16 cellular contexts compared by ENCODE assay signal in the genomic region with DNA sequence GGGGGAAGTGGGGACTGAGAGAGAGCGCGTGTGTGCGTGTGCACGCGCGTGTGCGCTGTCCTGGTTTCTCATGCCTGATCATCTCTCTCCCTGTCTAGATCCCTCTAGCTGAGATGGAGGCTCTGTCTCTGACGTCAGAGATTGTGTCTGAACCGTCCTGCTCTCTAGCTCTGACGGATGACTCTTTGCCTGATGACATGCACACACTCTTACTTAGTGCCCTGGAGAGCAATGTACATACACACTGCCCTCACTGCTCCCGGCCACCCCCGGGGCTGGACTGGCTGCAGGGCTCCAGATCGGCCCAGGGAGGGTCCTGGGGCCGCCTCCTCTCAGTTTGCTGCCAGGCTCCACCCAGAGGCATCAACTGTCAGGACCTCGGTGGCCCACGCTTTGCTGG. TPM values are rescaled to one million over a fixed set of nuclear protein-coding genes. Genes with fewer than 3 reads are reported as not detected.
DNase-seq lines count a peak whose midpoint lies in the region; ATAC-seq and TF ChIP-seq lines count a peak whose summit lies in the region.
"Had no signal": no experiment of that assay in that cellular context is flagged by ENCODE, and none has a peak within 500 bp of the region (broad histone marks: within the 10 kb centered on the region; RNA-seq: fewer than 3 reads in every experiment).

No MANE protein-coding gene starts in this region.

- H3K27ac Mint-ChIP-seq in GM23338 = no peak overlapping the region
- H3K27ac Mint-ChIP-seq: stimulated activated naive CD8-positive, alpha-beta T cell treated with anti-CD3 and anti-CD28 coated beads, Interleukin-15, Interleukin-2, amounts not matched to agents 100 ng/mL and 50 ng/mL, for 24 hours had no signal

- no peaks in the 10 kb centered on the region for H4K20me1 ChIP-seq in GM23338 (replicated peaks; ENCODE audit: insufficient read depth)
- H4K20me1 ChIP-seq: BLaER1 treated with 17β-estradiol and CSF1 and Interleukin-3, amounts not matched to agents 10 nM and 100 nM had no signal

- no peaks in the 10 kb centered on the region for H3K36me3 ChIP-seq in GM23338 (ENCODE audit: insufficient read depth)
- H3K36me3 ChIP-seq in esophagus muscularis mucosa = no peaks in the 10 kb centered on the region
- H3K36me3 ChIP-seq in effector memory CD4-positive, alpha-beta T cell (ENCODE audit: control insufficient read depth, insufficient read depth, low read length) = no peaks in the 10 kb centered on the region
- H3K36me3 ChIP-seq: BLaER1 treated with 17β-estradiol and CSF1 and Interleukin-3, amounts not matched to agents 10 nM and 100 nM; right lobe of liver had no signal

- H3K4me1 ChIP-seq in GM23338 (ENCODE audit: insufficient read depth) (peaks cover 5% of the 10 kb centered on the region; the same call in 1 of the 2 replicates), esophagus muscularis mucosa (peaks cover 0 to 10% (median 7%) of the 10 kb centered on the region in 4 donors)
- no peaks in the 10 kb centered on the region for H3K4me1 ChIP-seq in effector memory CD4-positive, alpha-beta T cell (ENCODE audit: control insufficient read depth, insufficient read depth, low read length, poor library complexity, severe bottlenecking)
- H3K4me1 ChIP-seq: right lobe of liver had no signal

- 66% methylated on average over 10 of the region's 16 CpGs for WGBS in esophagus muscularis mucosa

- DNase-seq in GM23338 (ENCODE audit: low spot score) (no peak), NCI-H774 (lab: John Stamatoyannopoulos, UW) (peak; percentile 32), dorsolateral prefrontal cortex (peak in 3 of 10 donors; percentile 27 to 50 (median 44)), omental fat pad (ENCODE audit: low spot score) (no peak), esophagus muscularis mucosa (ENCODE audit: extremely low spot score) (no peak)
- DNase-seq in activated CD4-positive, CD25-positive, alpha-beta regulatory T cell (lab: John Stamatoyannopoulos, UW) = no peak
- no peak for DNase-seq in activated effector memory CD4-positive, alpha-beta T cell treated with anti-CD3 and anti-CD28 coated beads, Interleukin-2, amount 50 U/mL, for 16 hours
- DNase-seq in effector memory CD4-positive, alpha-beta T cell = no peak
- DNase-seq: EL, islet precursor cell, KBM-7, NCI-H1930, right lobe of liver had no signal

- TF ChIP-seq POLR2A in esophagus muscularis mucosa (IDR thresholded peaks at IDR 0.05; ENCODE audit: low read depth) = no peak

- no peak for TF ChIP-seq CTCF in GM23338 (conservative IDR thresholded peaks at IDR 0.05; ENCODE audit: low read depth in 2 of 2)
- TF ChIP-seq CTCF in dorsolateral prefrontal cortex (IDR thresholded peaks at IDR 0.05 in 54 of 56, conservative IDR thresholded peaks at IDR 0.05 in 2 of 56; ENCODE audit: low read depth in 1 of 56, partially characterized antibody in 56 of 56) = no peak
- no peak for TF ChIP-seq CTCF in omental fat pad (IDR thresholded peaks at IDR 0.05)
- no peak for TF ChIP-seq CTCF in esophagus muscularis mucosa (IDR thresholded peaks at IDR 0.05)

- no peaks in the 10 kb centered on the region for H3K9me2 ChIP-seq in GM23338 (ENCODE audit: insufficient read depth)

- ATAC-seq in GM23338 (no peak; the same call in 2 of the 3 replicates), omental fat pad (ENCODE audit: low FRiP score) (peak; percentile 34)

- intact Hi-C loops in dorsolateral prefrontal cortex (cut with DNase I) = no loop called here
- intact Hi-C loops in esophagus muscularis mucosa (cut with DNase I) = no loop called here

- H3K79me2 ChIP-seq in GM23338 (replicated peaks; ENCODE audit: insufficient read depth) = no peaks in the 10 kb centered on the region

- peak overlapping the region; percentile 73 for H3K4me2 ChIP-seq in GM23338

- H3K4me3 ChIP-seq in GM23338 (peak overlapping the region; percentile 41; the same call in 1 of the 2 replicates), dorsolateral prefrontal cortex (peak overlapping the region in 1 of 59 donors; percentile 15), esophagus muscularis mucosa (no peak overlapping the region)
- no peak overlapping the region for H3K4me3 ChIP-seq in effector memory CD4-positive, alpha-beta T cell (ENCODE audit: insufficient read depth, low read depth, low read length, poor library complexity, severe bottlenecking)
- H3K4me3 ChIP-seq: BLaER1 treated with 17β-estradiol and CSF1 and Interleukin-3, amounts not matched to agents 10 nM and 100 nM; right lobe of liver had no signal

- peaks cover 8% of the 10 kb centered on the region for H3K27me3 Mint-ChIP-seq in GM23338 (ENCODE audit: insufficient read depth, low read depth, poor library complexity)

- H3K27me3 ChIP-seq in GM23338 (ENCODE audit: insufficient read depth) (no peaks in the 10 kb centered on the region), dorsolateral prefrontal cortex (no peaks in the 10 kb centered on the region), esophagus muscularis mucosa (peaks cover 0 to 33% (median 0%) of the 10 kb centered on the region in 4 donors)
- peaks cover 5% of the 10 kb centered on the region for H3K27me3 ChIP-seq in effector memory CD4-positive, alpha-beta T cell (replicated peaks; ENCODE audit: control insufficient read depth, insufficient read depth, low read length, poor library complexity, severe bottlenecking)
- H3K27me3 ChIP-seq: BLaER1 treated with 17β-estradiol and CSF1 and Interleukin-3, amounts not matched to agents 10 nM and 100 nM; right lobe of liver had no signal

- TF ChIP-seq EP300 in esophagus muscularis mucosa (IDR thresholded peaks at IDR 0.05) = no peak

- no peak overlapping the region for H2AFZ ChIP-seq in GM23338

- no peaks in the 10 kb centered on the region for H3K9me3 Mint-ChIP-seq in GM23338
- H3K9me3 Mint-ChIP-seq: stimulated activated naive CD8-positive, alpha-beta T cell treated with anti-CD3 and anti-CD28 coated beads, Interleukin-15, Interleukin-2, amounts not matched to agents 100 ng/mL and 50 ng/mL, for 24 hours had no signal

- H3F3A ChIP-seq in GM23338 (replicated peaks; ENCODE audit: low read depth) = no peaks in the 10 kb centered on the region

- H3K9me3 ChIP-seq in esophagus muscularis mucosa = no peaks in the 10 kb centered on the region
- no peaks in the 10 kb centered on the region for H3K9me3 ChIP-seq in effector memory CD4-positive, alpha-beta T cell (ENCODE audit: control insufficient read depth, low read length)
- H3K9me3 ChIP-seq: BLaER1 treated with 17β-estradiol and CSF1 and Interleukin-3, amounts not matched to agents 10 nM and 100 nM; right lobe of liver had no signal

- H3K4me1 Mint-ChIP-seq in GM23338 = peaks cover 34% of the 10 kb centered on the region

- H3K4me3 Mint-ChIP-seq in GM23338 = peak overlapping the region; percentile 55
- H3K4me3 Mint-ChIP-seq: stimulated activated naive CD8-positive, alpha-beta T cell treated with anti-CD3 and anti-CD28 coated beads, Interleukin-15, Interleukin-2, amounts not matched to agents 100 ng/mL and 50 ng/mL, for 24 hours had no signal

- no peaks in the 10 kb centered on the region for H3K36me3 Mint-ChIP-seq in GM23338 (ENCODE audit: low read depth)

- H3K27ac ChIP-seq in GM23338 (ENCODE audit: low read depth) (no peak overlapping the region), dorsolateral prefrontal cortex (peak overlapping the region in 54 of 59 donors; percentile 19 to 88 (median 68)), esophagus muscularis mucosa (replicated peaks in 1 of 4) (no peak overlapping the region)
- no peak overlapping the region for H3K27ac ChIP-seq in effector memory CD4-positive, alpha-beta T cell (ENCODE audit: insufficient read depth, low read length, poor library complexity, severe bottlenecking)
- H3K27ac ChIP-seq: BLaER1 treated with 17β-estradiol and CSF1 and Interleukin-3, amounts not matched to agents 10 nM and 100 nM; right lobe of liver had no signal

TF ChIP-seq in GM23338, 12 proteins besides CTCF, POLR2A, EP300 and RAD21 (continues in another document):
- TF ChIP-seq NANOG (IDR thresholded peaks at IDR 0.05; ENCODE audit: borderline replicate concordance) (no peak), ZNF114 (CRISPR knock-in tag; IDR thresholded peaks at IDR 0.05) (no peak)

RNA-seq across cellular contexts. Expression of gene ABCC3, which starts 13.1 kb away (rescaled TPM):
- total RNA-seq in GM23338 (2014; rRNA removed; shearing (Covaris generic)) = 0.27 TPM in 1 of 2 replicates, not detected in the other
- not detected in 2 replicates for polyA plus RNA-seq in GM23338 (2016; fragmentation: Nextera tagmentation; extraction: Ambion mirVana)
- total RNA-seq in dorsolateral prefrontal cortex (1 to 10 TPM in 114 of 120 experiments, under 1 TPM in 6; 0.52 to 9.2 (median 2.7) TPM), omental fat pad (10 to 100 TPM in 2 of 4 donors, 1 to 10 TPM in 2; 2.8 to 19.9 (median 11.1) TPM), esophagus muscularis mucosa (1 to 10 TPM in 3 of 4 donors, under 1 TPM in 1; 0.50 to 2.9 (median 1.9) TPM)
- total RNA-seq: frontal cortex had no signal

Comparison
In these comparisons a context has a peak if more than half of its experiments do, and no peak if none do; other contexts are left out.
1. H3K27ac ChIP-seq: peak in dorsolateral prefrontal cortex (54 of 59); none in GM23338 (single experiment), esophagus muscularis mucosa (0 of 4) and effector memory CD4-positive, alpha-beta T cell (single experiment).